Comparison of ENCODE assay signal across 22 cellular contexts in genomic region chr5:174560861-174561260, GRCh38.
"Had no signal": no experiment of that assay in that cellular context is flagged by ENCODE, and none has a peak within 500 bp of the region (broad histone marks: within the 10 kb centered on the region; RNA-seq: fewer than 3 reads in every experiment).

No MANE protein-coding gene starts in this region.

- ATAC-seq: HepG2, K562, Right ventricle myocardium inferior, SK-N-SH treated with all-trans-retinoic acid at 6 μM for 48 hours had no signal

- FAIRE-seq: HepG2, K562 had no signal

- H3K4me3 ChIP-seq: K562, SJCRH30 had no signal

- H3K36me3 Mint-ChIP-seq: IgD-negative memory B cell had no signal

- H3K27me3 Mint-ChIP-seq: IgD-negative memory B cell had no signal

- H3K27ac Mint-ChIP-seq: IgD-negative memory B cell had no signal

- H3K9me3 ChIP-seq: SJCRH30 had no signal

- H3K36me3 ChIP-seq: SJCRH30 had no signal

- H3K4me2 ChIP-seq: KMS-11 had no signal

- H3K9ac ChIP-seq: KMS-11 had no signal

- H3K27ac ChIP-seq: KMS-11, SJCRH30 had no signal

- DNase-seq: Kasumi-1, MV-4-11, NCI-H1048, NCI-H1105, NCI-H1436 treated with DMSO at 0.1 percent for 48 hours, NCI-H1694, NCI-H2029, NCI-H2081 treated with DMSO at 0.1 percent for 48 hours, NCI-H2171, NCI-H226, NCI-H446, NCI-H524 treated with DMSO at 0.1 percent for 48 hours, NCI-H69, NCI-H774, SHP77 treated with DMSO at 0.1 percent for 48 hours, SJCRH30 had no signal

- H3K4me3 Mint-ChIP-seq: IgD-negative memory B cell had no signal
